8 cellular contexts compared by ENCODE assay signal in the genomic region with DNA sequence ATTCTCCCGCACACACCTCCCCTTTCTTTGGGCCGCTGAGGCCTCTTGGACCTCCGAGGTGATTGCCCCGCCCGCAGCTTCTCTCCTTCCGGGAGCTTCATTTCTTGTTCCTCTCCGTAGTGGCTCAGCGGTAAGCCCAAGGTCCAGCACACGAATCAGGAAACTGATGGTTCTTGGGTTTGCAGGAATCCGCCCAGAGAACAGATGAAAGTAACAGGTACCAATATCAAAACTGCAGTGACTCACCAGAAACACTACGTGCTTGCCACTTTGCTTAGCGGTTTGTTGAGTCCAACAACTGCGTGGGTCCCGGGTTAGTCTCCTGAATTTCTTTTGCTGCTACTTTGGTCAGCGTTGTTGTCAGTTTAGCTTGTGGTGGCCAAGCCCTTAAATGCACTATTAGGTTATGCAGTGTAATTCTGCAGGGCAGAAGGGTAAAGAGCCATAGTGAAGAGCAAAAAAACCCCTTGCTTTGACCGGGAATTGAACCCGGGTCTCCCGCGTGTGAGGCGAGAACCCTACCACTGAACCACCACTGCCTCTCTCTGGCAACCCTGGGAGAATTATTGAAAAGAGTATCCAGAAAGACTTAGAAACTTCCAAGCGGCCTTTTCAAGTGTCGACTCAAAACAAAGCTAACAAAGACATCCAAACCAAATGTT.
DNase-seq lines count a peak whose midpoint lies in the region; ATAC-seq and TF ChIP-seq lines count a peak whose summit lies in the region.
"Not testable (repeated sequence)": the region's sequence is repeated elsewhere in the genome, so short reads cannot be mapped to it uniquely, and the experiment has no call there.

No MANE protein-coding gene starts in this region.

- not testable (repeated sequence) for H3K9me3 Mint-ChIP-seq in Calu3 (ENCODE audit: low read depth, unreplicated experiment); activated T-cell treated with anti-CD3 and anti-CD28 coated beads, Interleukin-2, amount 50 U/mL, for 72 hours

- H3K4me3 ChIP-seq in SJCRH30 (peak overlapping the region; percentile 48), epithelial cell of proximal tubule (ENCODE audit: low read depth, low read length) (peak overlapping the region; percentile 30)

- not testable (repeated sequence) for H3K4me1 Mint-ChIP-seq in Calu3 (ENCODE audit: low read depth, unreplicated experiment); activated T-cell treated with anti-CD3 and anti-CD28 coated beads, Interleukin-2, amount 50 U/mL, for 72 hours (ENCODE audit: low read depth)

- peak overlapping the region; percentile 99 for H3K27ac Mint-ChIP-seq in Calu3 (ENCODE audit: unreplicated experiment)
- H3K27ac Mint-ChIP-seq in activated T-cell treated with anti-CD3 and anti-CD28 coated beads, Interleukin-2, amount 50 U/mL, for 72 hours: peak overlapping the region; percentile 100

- BruUV-seq in Calu3 (replicated peaks; lab: Mats Ljungman, UMichigan): TSS peak; percentile 100

- not testable (repeated sequence) for H3K27me3 Mint-ChIP-seq in Calu3 (ENCODE audit: unreplicated experiment); activated T-cell treated with anti-CD3 and anti-CD28 coated beads, Interleukin-2, amount 50 U/mL, for 72 hours (ENCODE audit: low read depth)

- peaks cover 13% of the 10 kb centered on the region for H3K36me3 Mint-ChIP-seq in Calu3 (ENCODE audit: insufficient read depth, unreplicated experiment)
- H3K36me3 Mint-ChIP-seq in activated T-cell treated with anti-CD3 and anti-CD28 coated beads, Interleukin-2, amount 50 U/mL, for 72 hours (ENCODE audit: insufficient read depth in 2 of 2): not testable (repeated sequence)

- peak; percentile 91 for DNase-seq in Calu3
- DNase-seq in SJCRH30: peak; percentile 49 to 73
- DNase-seq in activated T-cell treated with anti-CD3 and anti-CD28 coated beads, Interleukin-2, amount 50 U/mL, for 72 hours: peak in 1 of 2 donors; percentile 64
- DNase-seq in epithelial cell of proximal tubule (ENCODE audit: low read depth): peak; percentile 31
- peak; percentile 74 for DNase-seq in middle frontal gyrus (ENCODE audit: extremely low spot score, low spot score)
- DNase-seq in stimulated activated CD8-positive, alpha-beta memory T cell treated with anti-CD3 and anti-CD28 coated beads, Interleukin-12 subunit alpha, Interleukin-12 subunit beta, amount 100 ng/mL, for 24 hours (ENCODE audit: extremely low read depth): peak; percentile 5

- not testable (repeated sequence) for H3K4me1 ChIP-seq in SJCRH30

- H3K36me3 ChIP-seq in SJCRH30: not testable (repeated sequence)

- H3K27me3 ChIP-seq in SJCRH30: not testable (repeated sequence)

- CTCF ChIA-PET in Calu3 (lab: Charles Lee): not testable (repeated sequence)

- TF ChIP-seq EP300 in Ishikawa (IDR thresholded peaks at IDR 0.05; ENCODE audit: borderline replicate concordance): not testable (repeated sequence)

- peak overlapping the region; percentile 61 for H3K4me3 Mint-ChIP-seq in Calu3 (ENCODE audit: low read depth, unreplicated experiment)
- H3K4me3 Mint-ChIP-seq in activated T-cell treated with anti-CD3 and anti-CD28 coated beads, Interleukin-2, amount 50 U/mL, for 72 hours: peak overlapping the region in 1 of 2 donors; percentile 82

- not testable (repeated sequence) for TF ChIP-seq CTCF in Calu3 (IDR thresholded peaks at IDR 0.05; ENCODE audit: unreplicated experiment); epithelial cell of proximal tubule (conservative IDR thresholded peaks at IDR 0.05; ENCODE audit: low read depth, low read length)

- not testable (repeated sequence) for H3K27ac ChIP-seq in SJCRH30

- not testable (repeated sequence) for H3K9me3 ChIP-seq in SJCRH30 (replicated peaks)

- intact Hi-C loops in Calu3 (cut with micrococcal nuclease; ENCODE audit: unreplicated experiment): not testable (repeated sequence)

- ATAC-seq in GM21825 (IDR thresholded peaks at IDR 0.05; ENCODE audit: unreplicated experiment): peak; percentile 72
- peak; percentile 85 to 89 for ATAC-seq in activated T-cell treated with anti-CD3 and anti-CD28 coated beads, Interleukin-2, amount 50 U/mL, for 72 hours (replicated peaks in 1 of 2)

- TF ChIP-seq RAD21 in Ishikawa (IDR thresholded peaks at IDR 0.05; ENCODE audit: low read depth): 0 out of 2 replicates have a peak, but pooled peaks have one; percentile 0

TF ChIP-seq in Ishikawa, 13 proteins besides CTCF, POLR2A, EP300 and RAD21:
- TF ChIP-seq TEAD4 (IDR thresholded peaks at IDR 0.05): peak; percentile 86
